ENCODE assay signal across 10 cellular contexts in genomic region chr7:2701832-2702593, GRCh38. TPM values are rescaled to one million over a fixed set of nuclear protein-coding genes. Genes with fewer than 3 reads are reported as not detected.
A peak's percentile ranks its signal among the peaks of the same experiment; 100 is the strongest.
DNase-seq lines count a peak whose midpoint lies in the region; ATAC-seq and TF ChIP-seq lines count a peak whose summit lies in the region.
"Had no signal": no experiment of that assay in that cellular context is flagged by ENCODE, and none has a peak within 500 bp of the region (broad histone marks: within the 10 kb centered on the region; RNA-seq: fewer than 3 reads in every experiment).

No MANE protein-coding gene starts in this region.

- no peak for TF ChIP-seq CTCF in fibroblast of mammary gland (conservative IDR thresholded peaks at IDR 0.05; ENCODE audit: control insufficient read depth, insufficient read depth, low read depth, low read length)
- no peak for TF ChIP-seq CTCF in nephron progenitor cell (IDR thresholded peaks at IDR 0.05)
- no peak for TF ChIP-seq CTCF in GM23338 (conservative IDR thresholded peaks at IDR 0.05; ENCODE audit: low read depth in 2 of 2)

- H3K4me3 Mint-ChIP-seq in nephron progenitor cell (no peak overlapping the region), GM23338 (no peak overlapping the region)

- no peak overlapping the region for H2AFZ ChIP-seq in GM23338

- ATAC-seq in HG03097 (IDR thresholded peaks at IDR 0.05; ENCODE audit: low FRiP score, unreplicated experiment), result no peak
- no peak for ATAC-seq in GM23338
- ATAC-seq: naive thymus-derived CD8-positive, alpha-beta T cell had no signal

- H3K27me3 Mint-ChIP-seq in nephron progenitor cell (ENCODE audit: low read depth, poor library complexity) (peaks cover 7% of the 10 kb centered on the region), GM23338 (ENCODE audit: insufficient read depth, low read depth, poor library complexity) (peaks cover 13% of the 10 kb centered on the region)

- H3K36me3 Mint-ChIP-seq in nephron progenitor cell (ENCODE audit: low read depth), result peaks cover 7% of the 10 kb centered on the region
- no peaks in the 10 kb centered on the region for H3K36me3 Mint-ChIP-seq in GM23338 (ENCODE audit: low read depth)
- H3K36me3 Mint-ChIP-seq: naive thymus-derived CD8-positive, alpha-beta T cell had no signal

- H3K4me3 ChIP-seq in fibroblast of mammary gland (ENCODE audit: control insufficient read depth, low read depth, low read length) (no peak overlapping the region), GM23338 (no peak overlapping the region)

- H3K4me1 ChIP-seq in GM23338 (ENCODE audit: insufficient read depth), result no peaks in the 10 kb centered on the region

- no peaks in the 10 kb centered on the region for H3K27me3 ChIP-seq in GM23338 (ENCODE audit: insufficient read depth)

- no peak overlapping the region for H3K27ac ChIP-seq in GM23338 (ENCODE audit: low read depth)

- no peak overlapping the region for H3K4me2 ChIP-seq in GM23338

- H4K20me1 ChIP-seq in GM23338 (replicated peaks; ENCODE audit: insufficient read depth), result no peaks in the 10 kb centered on the region; the same call in 1 of the 2 replicates

- no peaks in the 10 kb centered on the region for H3F3A ChIP-seq in GM23338 (replicated peaks; ENCODE audit: low read depth)

- H3K9me3 Mint-ChIP-seq in nephron progenitor cell, result peaks cover 7% of the 10 kb centered on the region
- 0 out of 3 replicates have a peak, but pooled peaks cover 2% of the 10 kb centered on the region for H3K9me3 Mint-ChIP-seq in GM23338
- H3K9me3 Mint-ChIP-seq: naive thymus-derived CD8-positive, alpha-beta T cell had no signal

- no peaks in the 10 kb centered on the region for H3K9me2 ChIP-seq in GM23338 (ENCODE audit: insufficient read depth)

- no peaks in the 10 kb centered on the region for H3K79me2 ChIP-seq in GM23338 (replicated peaks; ENCODE audit: insufficient read depth)

- peaks cover 15% of the 10 kb centered on the region for H3K4me1 Mint-ChIP-seq in nephron progenitor cell
- H3K4me1 Mint-ChIP-seq in GM23338, result peaks cover 8% of the 10 kb centered on the region

- no peaks in the 10 kb centered on the region for H3K36me3 ChIP-seq in GM23338 (ENCODE audit: insufficient read depth)

- DNase-seq in AG08396 (ENCODE audit: low spot score) (peak; percentile 93), M059J (ENCODE audit: low read depth) (peak; percentile 28), fibroblast of mammary gland (ENCODE audit: low read depth) (peak; percentile 82), nephron progenitor cell (no peak), NCI-H2029 treated with DMSO at 0.1 percent for 48 hours (lab: John Stamatoyannopoulos, UW) (no peak), NCI-H146 treated with DMSO at 0.1 percent for 48 hours (lab: John Stamatoyannopoulos, UW; ENCODE audit: unreplicated experiment) (no peak), GM23338 (ENCODE audit: low spot score) (no peak)
- DNase-seq: activated CD4-positive, alpha-beta T cell treated with anti-CD3 and anti-CD28 coated beads, Interleukin-2, amount 50 U/mL, for 1 hour had no signal

- H3K27ac Mint-ChIP-seq in nephron progenitor cell, result peak overlapping the region; percentile 40
- no peak overlapping the region for H3K27ac Mint-ChIP-seq in GM23338
- H3K27ac Mint-ChIP-seq: naive thymus-derived CD8-positive, alpha-beta T cell had no signal

TF ChIP-seq in GM23338, 12 proteins besides CTCF, POLR2A, EP300 and RAD21 (continues in another document):
- TF ChIP-seq CREB1 (CRISPR knock-in tag; IDR thresholded peaks at IDR 0.05; ENCODE audit: low read depth) (no peak), EZH2phosphoT487 (IDR thresholded peaks at IDR 0.05; ENCODE audit: unreplicated experiment) (no peak), ZNF114 (CRISPR knock-in tag; IDR thresholded peaks at IDR 0.05) (no peak), STAT1 (IDR thresholded peaks at IDR 0.05; ENCODE audit: unreplicated experiment) (no peak), JUNB (IDR thresholded peaks at IDR 0.05; ENCODE audit: unreplicated experiment) (no peak), ZNF331 (CRISPR knock-in tag; IDR thresholded peaks at IDR 0.05; ENCODE audit: low read depth) (no peak), POLR2AphosphoS5 (IDR thresholded peaks at IDR 0.05; ENCODE audit: low read depth) (no peak), EZH2 (IDR thresholded peaks at IDR 0.05; ENCODE audit: low read depth, unreplicated experiment) (no peak), NANOG (IDR thresholded peaks at IDR 0.05; ENCODE audit: borderline replicate concordance) (no peak)
- TF ChIP-seq, protein P1, sequence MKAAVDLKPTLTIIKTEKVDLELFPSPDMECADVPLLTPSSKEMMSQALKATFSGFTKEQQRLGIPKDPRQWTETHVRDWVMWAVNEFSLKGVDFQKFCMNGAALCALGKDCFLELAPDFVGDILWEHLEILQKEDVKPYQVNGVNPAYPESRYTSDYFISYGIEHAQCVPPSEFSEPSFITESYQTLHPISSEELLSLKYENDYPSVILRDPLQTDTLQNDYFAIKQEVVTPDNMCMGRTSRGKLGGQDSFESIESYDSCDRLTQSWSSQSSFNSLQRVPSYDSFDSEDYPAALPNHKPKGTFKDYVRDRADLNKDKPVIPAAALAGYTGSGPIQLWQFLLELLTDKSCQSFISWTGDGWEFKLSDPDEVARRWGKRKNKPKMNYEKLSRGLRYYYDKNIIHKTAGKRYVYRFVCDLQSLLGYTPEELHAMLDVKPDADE (IDR thresholded peaks at IDR 0.05), result no peak
- TF ChIP-seq, protein P2, sequence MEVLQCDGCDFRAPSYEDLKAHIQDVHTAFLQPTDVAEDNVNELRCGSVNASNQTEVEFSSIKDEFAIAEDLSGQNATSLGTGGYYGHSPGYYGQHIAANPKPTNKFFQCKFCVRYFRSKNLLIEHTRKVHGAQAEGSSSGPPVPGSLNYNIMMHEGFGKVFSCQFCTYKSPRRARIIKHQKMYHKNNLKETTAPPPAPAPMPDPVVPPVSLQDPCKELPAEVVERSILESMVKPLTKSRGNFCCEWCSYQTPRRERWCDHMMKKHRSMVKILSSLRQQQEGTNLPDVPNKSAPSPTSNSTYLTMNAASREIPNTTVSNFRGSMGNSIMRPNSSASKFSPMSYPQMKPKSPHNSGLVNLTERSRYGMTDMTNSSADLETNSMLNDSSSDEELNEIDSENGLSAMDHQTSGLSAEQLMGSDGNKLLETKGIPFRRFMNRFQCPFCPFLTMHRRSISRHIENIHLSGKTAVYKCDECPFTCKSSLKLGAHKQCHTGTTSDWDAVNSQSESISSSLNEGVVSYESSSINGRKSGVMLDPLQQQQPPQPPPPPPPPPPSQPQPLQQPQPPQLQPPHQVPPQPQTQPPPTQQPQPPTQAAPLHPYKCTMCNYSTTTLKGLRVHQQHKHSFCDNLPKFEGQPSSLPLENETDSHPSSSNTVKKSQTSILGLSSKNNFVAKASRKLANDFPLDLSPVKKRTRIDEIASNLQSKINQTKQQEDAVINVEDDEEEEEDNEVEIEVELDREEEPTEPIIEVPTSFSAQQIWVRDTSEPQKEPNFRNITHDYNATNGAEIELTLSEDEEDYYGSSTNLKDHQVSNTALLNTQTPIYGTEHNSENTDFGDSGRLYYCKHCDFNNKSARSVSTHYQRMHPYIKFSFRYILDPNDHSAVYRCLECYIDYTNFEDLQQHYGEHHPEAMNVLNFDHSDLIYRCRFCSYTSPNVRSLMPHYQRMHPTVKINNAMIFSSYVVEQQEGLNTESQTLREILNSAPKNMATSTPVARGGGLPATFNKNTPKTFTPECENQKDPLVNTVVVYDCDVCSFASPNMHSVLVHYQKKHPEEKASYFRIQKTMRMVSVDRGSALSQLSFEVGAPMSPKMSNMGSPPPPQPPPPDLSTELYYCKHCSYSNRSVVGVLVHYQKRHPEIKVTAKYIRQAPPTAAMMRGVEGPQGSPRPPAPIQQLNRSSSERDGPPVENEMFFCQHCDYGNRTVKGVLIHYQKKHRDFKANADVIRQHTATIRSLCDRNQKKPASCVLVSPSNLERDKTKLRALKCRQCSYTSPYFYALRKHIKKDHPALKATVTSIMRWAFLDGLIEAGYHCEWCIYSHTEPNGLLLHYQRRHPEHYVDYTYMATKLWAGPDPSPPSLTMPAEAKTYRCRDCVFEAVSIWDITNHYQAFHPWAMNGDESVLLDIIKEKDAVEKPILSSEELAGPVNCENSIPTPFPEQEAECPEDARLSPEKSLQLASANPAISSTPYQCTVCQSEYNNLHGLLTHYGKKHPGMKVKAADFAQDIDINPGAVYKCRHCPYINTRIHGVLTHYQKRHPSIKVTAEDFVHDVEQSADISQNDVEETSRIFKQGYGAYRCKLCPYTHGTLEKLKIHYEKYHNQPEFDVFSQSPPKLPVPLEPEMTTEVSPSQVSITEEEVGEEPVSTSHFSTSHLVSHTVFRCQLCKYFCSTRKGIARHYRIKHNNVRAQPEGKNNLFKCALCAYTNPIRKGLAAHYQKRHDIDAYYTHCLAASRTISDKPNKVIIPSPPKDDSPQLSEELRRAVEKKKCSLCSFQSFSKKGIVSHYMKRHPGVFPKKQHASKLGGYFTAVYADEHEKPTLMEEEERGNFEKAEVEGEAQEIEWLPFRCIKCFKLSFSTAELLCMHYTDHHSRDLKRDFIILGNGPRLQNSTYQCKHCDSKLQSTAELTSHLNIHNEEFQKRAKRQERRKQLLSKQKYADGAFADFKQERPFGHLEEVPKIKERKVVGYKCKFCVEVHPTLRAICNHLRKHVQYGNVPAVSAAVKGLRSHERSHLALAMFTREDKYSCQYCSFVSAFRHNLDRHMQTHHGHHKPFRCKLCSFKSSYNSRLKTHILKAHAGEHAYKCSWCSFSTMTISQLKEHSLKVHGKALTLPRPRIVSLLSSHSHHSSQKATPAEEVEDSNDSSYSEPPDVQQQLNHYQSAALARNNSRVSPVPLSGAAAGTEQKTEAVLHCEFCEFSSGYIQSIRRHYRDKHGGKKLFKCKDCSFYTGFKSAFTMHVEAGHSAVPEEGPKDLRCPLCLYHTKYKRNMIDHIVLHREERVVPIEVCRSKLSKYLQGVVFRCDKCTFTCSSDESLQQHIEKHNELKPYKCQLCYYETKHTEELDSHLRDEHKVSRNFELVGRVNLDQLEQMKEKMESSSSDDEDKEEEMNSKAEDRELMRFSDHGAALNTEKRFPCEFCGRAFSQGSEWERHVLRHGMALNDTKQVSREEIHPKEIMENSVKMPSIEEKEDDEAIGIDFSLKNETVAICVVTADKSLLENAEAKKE (CRISPR knock-in tag; IDR thresholded peaks at IDR 0.05), result no peak

RNA-seq across cellular contexts. Expression of gene AMZ1, which starts 14.0 kb away (rescaled TPM):
- 0.57 and 1.2 TPM in 2 replicates for total RNA-seq in M059J (2014; rRNA removed; shearing (Covaris generic))
- total RNA-seq in GM23338 (2014; rRNA removed; shearing (Covaris generic)), result 0.73 and 1.6 TPM in 2 replicates
- 2.0 and 4.5 TPM in 2 replicates for polyA plus RNA-seq in GM23338 (2016; fragmentation: Nextera tagmentation; extraction: Ambion mirVana)
- polyA plus RNA-seq: naive thymus-derived CD8-positive, alpha-beta T cell had no signal

Comparison
In these comparisons a context has a peak if more than half of its experiments do, and no peak if none do; other contexts are left out.
1. DNase-seq: peak in AG08396 (single experiment), M059J (single experiment) and fibroblast of mammary gland (single experiment); none in nephron progenitor cell (single experiment), NCI-H2029 treated with DMSO at 0.1 percent for 48 hours (single experiment), NCI-H146 treated with DMSO at 0.1 percent for 48 hours (single experiment) and GM23338 (single experiment).